In genomic region chr20:58843128-58843556, GRCh38 we compare ENCODE assay signal across 21 cellular contexts. TPM values are rescaled to one million over a fixed set of nuclear protein-coding genes. Genes with fewer than 3 reads are reported as not detected.
A peak's percentile ranks its signal among the peaks of the same experiment; 100 is the strongest.
DNase-seq lines count a peak whose midpoint lies in the region; ATAC-seq, FAIRE-seq and TF ChIP-seq lines count a peak whose summit lies in the region.
"Had no signal": no experiment of that assay in that cellular context is flagged by ENCODE, and none has a peak within 500 bp of the region (broad histone marks: within the 10 kb centered on the region; RNA-seq: fewer than 3 reads in every experiment).

No MANE protein-coding gene starts in this region.

- peaks cover 14% of the 10 kb centered on the region for H3K36me3 Mint-ChIP-seq in astrocyte (ENCODE audit: low read depth, unreplicated experiment)
- peaks cover 11% of the 10 kb centered on the region for H3K36me3 Mint-ChIP-seq in neural progenitor cell
- no peaks in the 10 kb centered on the region for H3K36me3 Mint-ChIP-seq in stimulated activated effector memory CD8-positive, alpha-beta T cell treated with anti-CD3 and anti-CD28 coated beads, Interleukin-12 subunit alpha, Interleukin-12 subunit beta, amount 100 ng/mL, for 72 hours
- H3K36me3 Mint-ChIP-seq in activated CD8-positive, alpha-beta memory T cell treated with anti-CD3 and anti-CD28 coated beads, Interleukin-2, amount 10 ng/mL, durations not matched to agents 7 days and 5 days, result peaks cover 15% of the 10 kb centered on the region

- H4K20me1 ChIP-seq in astrocyte (ENCODE audit: insufficient read depth, low read length) (peaks cover 19% of the 10 kb centered on the region), neural progenitor cell (ENCODE audit: low read depth) (peaks cover 52% of the 10 kb centered on the region)

- no peak for TF ChIP-seq CTCF in astrocyte (IDR thresholded peaks at IDR 0.05; ENCODE audit: insufficient read depth, low read depth, low read length)
- no peak for TF ChIP-seq CTCF in neural progenitor cell (IDR thresholded peaks at IDR 0.05)

- peaks cover 22% of the 10 kb centered on the region for H3K4me1 Mint-ChIP-seq in astrocyte (ENCODE audit: low read depth, unreplicated experiment)
- no peaks in the 10 kb centered on the region for H3K4me1 Mint-ChIP-seq in neural progenitor cell
- H3K4me1 Mint-ChIP-seq in stimulated activated effector memory CD8-positive, alpha-beta T cell treated with anti-CD3 and anti-CD28 coated beads, Interleukin-12 subunit alpha, Interleukin-12 subunit beta, amount 100 ng/mL, for 72 hours, result peaks cover 23% of the 10 kb centered on the region
- H3K4me1 Mint-ChIP-seq in activated CD8-positive, alpha-beta memory T cell treated with anti-CD3 and anti-CD28 coated beads, Interleukin-2, amount 10 ng/mL, durations not matched to agents 7 days and 5 days, result peaks cover 21% of the 10 kb centered on the region

- H3K27ac ChIP-seq in astrocyte (ENCODE audit: low read depth, low read length) (no peak overlapping the region), neural progenitor cell (no peak overlapping the region)
- H3K27ac ChIP-seq: KMS-11, Peyer's patch, SK-N-MC had no signal

- H3K27me3 Mint-ChIP-seq in astrocyte (ENCODE audit: low read depth, unreplicated experiment), result peaks cover 27% of the 10 kb centered on the region
- H3K27me3 Mint-ChIP-seq in neural progenitor cell (ENCODE audit: insufficient read depth, low read depth), result peaks cover 59% of the 10 kb centered on the region
- H3K27me3 Mint-ChIP-seq in activated CD8-positive, alpha-beta memory T cell treated with anti-CD3 and anti-CD28 coated beads, Interleukin-2, amount 10 ng/mL, durations not matched to agents 7 days and 5 days, result peaks cover 89% of the 10 kb centered on the region

- H3K4me1 ChIP-seq in ES-I3 (ENCODE audit: insufficient read depth, low read length) (peaks cover 39% of the 10 kb centered on the region), astrocyte (ENCODE audit: insufficient read depth, low read length) (peaks cover 3% of the 10 kb centered on the region), iPS-15b (ENCODE audit: control insufficient read depth, insufficient read depth, low read length) (peaks cover 40% of the 10 kb centered on the region), neural progenitor cell (peaks cover 23% of the 10 kb centered on the region)
- H3K4me1 ChIP-seq: Peyer's patch had no signal

- peak overlapping the region; percentile 27 for H3K4me3 Mint-ChIP-seq in astrocyte (ENCODE audit: unreplicated experiment)
- no peak overlapping the region for H3K4me3 Mint-ChIP-seq in neural progenitor cell
- H3K4me3 Mint-ChIP-seq in stimulated activated effector memory CD8-positive, alpha-beta T cell treated with anti-CD3 and anti-CD28 coated beads, Interleukin-12 subunit alpha, Interleukin-12 subunit beta, amount 100 ng/mL, for 72 hours, result no peak overlapping the region
- H3K4me3 Mint-ChIP-seq in activated CD8-positive, alpha-beta memory T cell treated with anti-CD3 and anti-CD28 coated beads, Interleukin-2, amount 10 ng/mL, durations not matched to agents 7 days and 5 days, result no peak overlapping the region
- H3K4me3 Mint-ChIP-seq: CD4-positive, alpha-beta T cell had no signal

- ATAC-seq in GM18520 (IDR thresholded peaks at IDR 0.05; ENCODE audit: unreplicated experiment), result no peak
- no peak for ATAC-seq in stimulated activated effector memory CD8-positive, alpha-beta T cell treated with anti-CD3 and anti-CD28 coated beads, Interleukin-12 subunit alpha, Interleukin-12 subunit beta, amount 100 ng/mL, for 72 hours
- no peak for ATAC-seq in activated CD8-positive, alpha-beta memory T cell treated with anti-CD3 and anti-CD28 coated beads, Interleukin-2, amount 10 ng/mL, durations not matched to agents 7 days and 5 days

- H3K4me2 ChIP-seq in astrocyte (ENCODE audit: low read length) (no peak overlapping the region), neural progenitor cell (peak overlapping the region; percentile 77)
- H3K4me2 ChIP-seq: KMS-11 had no signal

- H3K9me3 Mint-ChIP-seq in astrocyte (ENCODE audit: unreplicated experiment) (peaks cover 2% of the 10 kb centered on the region), neural progenitor cell (peaks cover 3% of the 10 kb centered on the region)
- H3K9me3 Mint-ChIP-seq in stimulated activated effector memory CD8-positive, alpha-beta T cell treated with anti-CD3 and anti-CD28 coated beads, Interleukin-12 subunit alpha, Interleukin-12 subunit beta, amount 100 ng/mL, for 72 hours, result no peaks in the 10 kb centered on the region
- H3K9me3 Mint-ChIP-seq in activated CD8-positive, alpha-beta memory T cell treated with anti-CD3 and anti-CD28 coated beads, Interleukin-2, amount 10 ng/mL, durations not matched to agents 7 days and 5 days (ENCODE audit: low read depth), result no peaks in the 10 kb centered on the region
- H3K9me3 Mint-ChIP-seq: CD4-positive, alpha-beta T cell had no signal

- H3K27ac Mint-ChIP-seq in astrocyte (ENCODE audit: unreplicated experiment) (no peak overlapping the region), neural progenitor cell (no peak overlapping the region)
- no peak overlapping the region for H3K27ac Mint-ChIP-seq in stimulated activated effector memory CD8-positive, alpha-beta T cell treated with anti-CD3 and anti-CD28 coated beads, Interleukin-12 subunit alpha, Interleukin-12 subunit beta, amount 100 ng/mL, for 72 hours
- H3K27ac Mint-ChIP-seq in activated CD8-positive, alpha-beta memory T cell treated with anti-CD3 and anti-CD28 coated beads, Interleukin-2, amount 10 ng/mL, durations not matched to agents 7 days and 5 days, result no peak overlapping the region
- H3K27ac Mint-ChIP-seq: CD4-positive, alpha-beta T cell had no signal

- no peak for FAIRE-seq in astrocyte (lab: Jason Lieb, UNC)

- peak overlapping the region; percentile 24; the same call in 1 of the 2 replicates for H3K9ac ChIP-seq in ES-I3 (ENCODE audit: low read depth, low read length)
- no peak overlapping the region for H3K9ac ChIP-seq in astrocyte (ENCODE audit: low read length)
- no peak overlapping the region for H3K9ac ChIP-seq in iPS-15b (ENCODE audit: low read depth, low read length)
- H3K9ac ChIP-seq in neural progenitor cell, result no peak overlapping the region
- H3K9ac ChIP-seq: KMS-11 had no signal

- H2AFZ ChIP-seq in astrocyte (ENCODE audit: low read depth, low read length) (no peak overlapping the region), neural progenitor cell (replicated peaks) (no peak overlapping the region)

- H3K36me3 ChIP-seq in ES-I3 (ENCODE audit: insufficient read depth, low read length) (peaks cover 31% of the 10 kb centered on the region), astrocyte (ENCODE audit: insufficient read depth, low read length) (no peaks in the 10 kb centered on the region), iPS-15b (ENCODE audit: control insufficient read depth, insufficient read depth, low read length) (peaks cover 24% of the 10 kb centered on the region), neural progenitor cell (no peaks in the 10 kb centered on the region)
- H3K36me3 ChIP-seq: Peyer's patch had no signal

- H3K4me3 ChIP-seq in astrocyte (ENCODE audit: insufficient read depth, low read depth, low read length), result no peak overlapping the region
- peak overlapping the region; percentile 52 for H3K4me3 ChIP-seq in iPS-15b (ENCODE audit: low read depth, low read length)
- peak overlapping the region; percentile 49 for H3K4me3 ChIP-seq in neural progenitor cell
- H3K4me3 ChIP-seq: Peyer's patch, SK-N-MC had no signal

- DNase-seq in astrocyte (ENCODE audit: low read depth), result no peak
- DNase-seq in neural progenitor cell (ENCODE audit: low spot score), result no peak
- DNase-seq in NCI-H1694 treated with DMSO at 0.1 percent for 48 hours (lab: John Stamatoyannopoulos, UW), result no peak
- no peak for DNase-seq in stimulated activated effector memory CD8-positive, alpha-beta T cell treated with anti-CD3 and anti-CD28 coated beads, Interleukin-12 subunit alpha, Interleukin-12 subunit beta, amount 100 ng/mL, for 72 hours (ENCODE audit: low spot score in 2 of 2)
- no peak for DNase-seq in activated CD8-positive, alpha-beta memory T cell treated with anti-CD3 and anti-CD28 coated beads, Interleukin-2, amount 10 ng/mL, durations not matched to agents 7 days and 5 days
- DNase-seq: 8988T; BE2C; Calu3; CD4-positive, alpha-beta T cell; DMS53; NCI-H1694; NCI-H2107; NCI-H2227 treated with DMSO at 0.1 percent for 48 hours; NCI-H524; Peyer's patch; Right ventricle myocardium superior had no signal

- no peaks in the 10 kb centered on the region for H3K9me3 ChIP-seq in ES-I3 (ENCODE audit: control insufficient read depth, insufficient read depth, low read length)
- no peaks in the 10 kb centered on the region for H3K9me3 ChIP-seq in astrocyte (ENCODE audit: insufficient read depth, low read depth, low read length)
- no peaks in the 10 kb centered on the region for H3K9me3 ChIP-seq in iPS-15b (ENCODE audit: control insufficient read depth, insufficient read depth, low read length)
- H3K9me3 ChIP-seq in neural progenitor cell (ENCODE audit: low read depth), result no peaks in the 10 kb centered on the region
- H3K9me3 ChIP-seq: BE2C, Peyer's patch had no signal

- peaks cover 40% of the 10 kb centered on the region for H3K27me3 ChIP-seq in astrocyte (ENCODE audit: insufficient read depth, low read length)
- peaks cover 2% of the 10 kb centered on the region for H3K27me3 ChIP-seq in iPS-15b (ENCODE audit: control insufficient read depth, insufficient read depth, low read length)
- peaks cover 61% of the 10 kb centered on the region for H3K27me3 ChIP-seq in neural progenitor cell

- peaks cover 15% of the 10 kb centered on the region for H3K79me2 ChIP-seq in astrocyte (ENCODE audit: insufficient read depth, low read length)
- H3K79me2 ChIP-seq in neural progenitor cell (ENCODE audit: low read depth), result peaks cover 89% of the 10 kb centered on the region

- peaks cover 22% of the 10 kb centered on the region for H3F3A ChIP-seq in neural progenitor cell (ENCODE audit: low read depth)

- CTCF ChIA-PET in activated CD8-positive, alpha-beta memory T cell treated with anti-CD3 and anti-CD28 coated beads, Interleukin-2, amount 10 ng/mL, durations not matched to agents 7 days and 5 days (lab: Charles Lee), result interaction anchor here (3.2 kb wide), 1 partner anchor 191 kb away, joined by 9 read pairs; the partner anchor contains the start of gene STX16

RNA-seq across cellular contexts. Expression of gene GNAS-AS1, which starts 7.6 kb away (rescaled TPM):
- total RNA-seq in astrocyte, result 2.8 and 3.8 TPM in 2 replicates
- total RNA-seq in neural progenitor cell (ENCODE audit: low replicate concordance), result 5.8 and 6.4 TPM in 2 replicates
- total RNA-seq in activated CD8-positive, alpha-beta memory T cell treated with anti-CD3 and anti-CD28 coated beads, Interleukin-2, amount 10 ng/mL, durations not matched to agents 7 days and 5 days, result 1 to 10 TPM in 1 of 2 experiments, under 1 TPM in 1; 0.89 to 1.8 TPM
- total RNA-seq: CD4-positive, alpha-beta T cell had no signal

RNA-seq across cellular contexts. Expression of gene GNAS, which starts 9.4 kb away (rescaled TPM):
- total RNA-seq in astrocyte (1,937 and 2,003 TPM in 2 replicates), neural progenitor cell (ENCODE audit: low replicate concordance) (794 and 973 TPM in 2 replicates)
- total RNA-seq in activated CD8-positive, alpha-beta memory T cell treated with anti-CD3 and anti-CD28 coated beads, Interleukin-2, amount 10 ng/mL, durations not matched to agents 7 days and 5 days, result 100 to 1,000 TPM; 817 to 859 TPM
